Comparison of ENCODE assay signal across 15 cellular contexts in genomic region chr15:97652041-97652440, GRCh38.
DNase-seq lines count a peak whose midpoint lies in the region; ATAC-seq and TF ChIP-seq lines count a peak whose summit lies in the region.
"Had no signal": no experiment of that assay in that cellular context is flagged by ENCODE, and none has a peak within 500 bp of the region (broad histone marks: within the 10 kb centered on the region; RNA-seq: fewer than 3 reads in every experiment).

No MANE protein-coding gene starts in this region.

- WGBS in HUES64, result 59% methylated on average over 3 of the region's 3 CpGs
- WGBS in body of pancreas, 2 donors, result 44 to 50% methylated on average over 3 of the region's 3 CpGs

- H3K4me1 ChIP-seq in HUES64 (ENCODE audit: insufficient read depth, low read length), result peaks cover 20% of the 10 kb centered on the region
- no peaks in the 10 kb centered on the region for H3K4me1 ChIP-seq in parathyroid adenoma
- H3K4me1 ChIP-seq in body of pancreas, result peaks cover 8% of the 10 kb centered on the region

- H3K79me2 ChIP-seq in parathyroid adenoma, result no peaks in the 10 kb centered on the region

- intact Hi-C loops in body of pancreas (cut with DNase I), result no loop called here

- H3K27me3 Mint-ChIP-seq in brain, result peaks cover 25% of the 10 kb centered on the region
- H3K27me3 Mint-ChIP-seq: memory B cell had no signal

- no peak for TF ChIP-seq CTCF in brain (conservative IDR thresholded peaks at IDR 0.05)
- TF ChIP-seq CTCF in parathyroid adenoma (IDR thresholded peaks at IDR 0.05), result no peak
- no peak for TF ChIP-seq CTCF in body of pancreas (IDR thresholded peaks at IDR 0.05)

- H3K36me3 Mint-ChIP-seq in brain, result no peaks in the 10 kb centered on the region
- H3K36me3 Mint-ChIP-seq: memory B cell; natural killer cell treated with Interleukin-12 subunit alpha and Interleukin-12 subunit beta and Interleukin-15 and Interleukin-18, amount 100 ng/mL, for 72 hours had no signal

- peak overlapping the region; percentile 12 for H3K4me2 ChIP-seq in parathyroid adenoma (ENCODE audit: low read length)

- H3K36me3 ChIP-seq in HUES64 (ENCODE audit: insufficient read depth, low read length) (no peaks in the 10 kb centered on the region), parathyroid adenoma (ENCODE audit: control insufficient read depth, insufficient read depth, low read length) (no peaks in the 10 kb centered on the region), body of pancreas (replicated peaks in 1 of 2; ENCODE audit: insufficient read depth in 1 of 2, low read depth in 2 of 2) (no peaks in the 10 kb centered on the region)
- H3K36me3 ChIP-seq: heart right ventricle had no signal

- H3K9ac ChIP-seq in HUES64 (ENCODE audit: low read depth, low read length) (no peak overlapping the region), parathyroid adenoma (no peak overlapping the region)

- TF ChIP-seq POLR2A in body of pancreas (IDR thresholded peaks at IDR 0.05), result no peak

- peak overlapping the region in 1 of 5 experiments; percentile 17 for H3K27ac Mint-ChIP-seq in brain
- H3K27ac Mint-ChIP-seq: memory B cell; natural killer cell treated with Interleukin-12 subunit alpha and Interleukin-12 subunit beta and Interleukin-15 and Interleukin-18, amount 100 ng/mL, for 72 hours had no signal

- DNase-seq in NCI-H2107 (lab: John Stamatoyannopoulos, UW) (peak; percentile 51), body of pancreas (no peak), OCI-M1 (lab: John Stamatoyannopoulos, UW) (no peak), HUDEP-2 (lab: John Stamatoyannopoulos, UW; ENCODE audit: unreplicated experiment in 76 of 76) (no peak)
- DNase-seq: activated naive CD4-positive, alpha-beta T cell treated with Interleukin-2 at 50 U/mL for 16 hours; Calu3; Kasumi-1; NK-92 treated with Interleukin-12 subunit alpha and Interleukin-12 subunit beta, amount 100 ng/mL, for 24 hours had no signal

- no peaks in the 10 kb centered on the region for H3K9me3 Mint-ChIP-seq in brain

- no peak for ATAC-seq in body of pancreas
- ATAC-seq: GM12878; natural killer cell treated with Interleukin-12 subunit alpha and Interleukin-12 subunit beta and Interleukin-15 and Interleukin-18, amount 100 ng/mL, for 72 hours had no signal

- H3K27ac ChIP-seq in HUES64 (ENCODE audit: low read depth, low read length) (no peak overlapping the region), parathyroid adenoma (no peak overlapping the region), body of pancreas (no peak overlapping the region)
- H3K27ac ChIP-seq: heart right ventricle had no signal

- peaks cover 27% of the 10 kb centered on the region for H3K4me1 Mint-ChIP-seq in brain
- H3K4me1 Mint-ChIP-seq: memory B cell had no signal

- H3K9me3 ChIP-seq in HUES64 (ENCODE audit: insufficient read depth, low read depth, low read length), result no peaks in the 10 kb centered on the region
- no peaks in the 10 kb centered on the region for H3K9me3 ChIP-seq in parathyroid adenoma (ENCODE audit: control insufficient read depth, low read length)
- no peaks in the 10 kb centered on the region for H3K9me3 ChIP-seq in body of pancreas

- peak overlapping the region; percentile 61 for H3K4me3 ChIP-seq in HUES64 (ENCODE audit: low read length)
- H3K4me3 ChIP-seq in parathyroid adenoma (ENCODE audit: low read depth, low read length), result no peak overlapping the region
- H3K4me3 ChIP-seq in body of pancreas, result no peak overlapping the region
- H3K4me3 ChIP-seq: GM12878 had no signal

- H3K27me3 ChIP-seq in HUES64 (ENCODE audit: insufficient read depth, low read length) (peaks cover 29% of the 10 kb centered on the region), parathyroid adenoma (ENCODE audit: control insufficient read depth, insufficient read depth, low read length) (peaks cover 5% of the 10 kb centered on the region), body of pancreas (peaks cover 0 to 10% of the 10 kb centered on the region in 2 donors)

- H3K4me3 Mint-ChIP-seq in brain, result peak overlapping the region; percentile 74 to 86 (median 81)
- H3K4me3 Mint-ChIP-seq: memory B cell; natural killer cell treated with Interleukin-12 subunit alpha and Interleukin-12 subunit beta and Interleukin-15 and Interleukin-18, amount 100 ng/mL, for 72 hours had no signal

- peak overlapping the region; percentile 54 for H2AFZ ChIP-seq in parathyroid adenoma
